Comparison of ENCODE assay signal across 8 cellular contexts in genomic region chr17:5437721-5438317, GRCh38. TPM values are rescaled to one million over a fixed set of nuclear protein-coding genes. Genes with fewer than 3 reads are reported as not detected.
DNase-seq lines count a peak whose midpoint lies in the region; ATAC-seq and TF ChIP-seq lines count a peak whose summit lies in the region.

No MANE protein-coding gene starts in this region.

- peak; percentile 30 for DNase-seq in AG20443 (ENCODE audit: low spot score)
- peak; percentile 13 for DNase-seq in LHCN-M2 (ENCODE audit: low read depth)
- peak; percentile 43 for DNase-seq in choroid plexus epithelial cell (ENCODE audit: low read depth)
- DNase-seq in caudate nucleus (lab: John Stamatoyannopoulos, UW): no peak
- DNase-seq in activated gamma-delta T cell treated with Interleukin-2 at 50 U/mL for 16 hours: no peak
- no peak for DNase-seq in NCI-H345 treated with DMSO at 0.1 percent for 48 hours (lab: John Stamatoyannopoulos, UW; ENCODE audit: unreplicated experiment)

- no peak for ATAC-seq in GM21360 (IDR thresholded peaks at IDR 0.05; ENCODE audit: unreplicated experiment)

- no peaks in the 10 kb centered on the region for H3K27me3 ChIP-seq in muscle layer of duodenum (ENCODE audit: low read depth, low read length)

- TF ChIP-seq CTCF in choroid plexus epithelial cell (conservative IDR thresholded peaks at IDR 0.05; ENCODE audit: low read depth, low read length): no peak

- H3K4me3 ChIP-seq in choroid plexus epithelial cell (ENCODE audit: low read depth, low read length) (peak overlapping the region; percentile 83), muscle layer of duodenum (ENCODE audit: low read depth in 1 of 2, low read length in 2 of 2) (peak overlapping the region; percentile 95)

- H3K36me3 ChIP-seq in muscle layer of duodenum (ENCODE audit: control insufficient read depth in 1 of 2, insufficient read depth in 2 of 2, low read length in 2 of 2): peaks cover 35 to 41% of the 10 kb centered on the region in 2 donors

- peak overlapping the region; percentile 87 for H3K27ac ChIP-seq in muscle layer of duodenum (ENCODE audit: low read length)
- no peak overlapping the region for H3K27ac ChIP-seq in caudate nucleus (ENCODE audit: low read depth, low read length)

- no peaks in the 10 kb centered on the region for H3K9me3 ChIP-seq in muscle layer of duodenum (ENCODE audit: control insufficient read depth in 1 of 2, low read length in 2 of 2)

- H3K4me1 ChIP-seq in muscle layer of duodenum (ENCODE audit: control insufficient read depth in 1 of 2, insufficient read depth in 2 of 2, low read length in 2 of 2): peaks cover 0 to 20% of the 10 kb centered on the region in 2 donors

RNA-seq across cellular contexts. Expression of gene C1QBP, which starts 1.1 kb away (rescaled TPM):
- total RNA-seq in LHCN-M2 (2014; rRNA removed): 268 and 297 TPM in 2 replicates
- polyA plus RNA-seq in LHCN-M2 (2012): 161 TPM

RNA-seq across cellular contexts. Expression of gene RPAIN, which starts 17.8 kb away (rescaled TPM):
- 29.4 and 32.1 TPM in 2 replicates for total RNA-seq in LHCN-M2 (2014; rRNA removed)
- 23.7 TPM for polyA plus RNA-seq in LHCN-M2 (2012)

RNA-seq across cellular contexts. Expression of gene NUP88, which starts 18.4 kb away (rescaled TPM):
- total RNA-seq in LHCN-M2 (2014; rRNA removed): 108 and 109 TPM in 2 replicates
- 59.7 TPM for polyA plus RNA-seq in LHCN-M2 (2012)

RNA-seq across cellular contexts. Expression of gene DHX33, which starts 31.0 kb away (rescaled TPM):
- 10.2 and 10.6 TPM in 2 replicates for total RNA-seq in LHCN-M2 (2014; rRNA removed)
- 6.1 TPM for polyA plus RNA-seq in LHCN-M2 (2012)

RNA-seq across cellular contexts. Expression of gene DERL2, which starts 48.2 kb away (rescaled TPM):
- total RNA-seq in LHCN-M2 (2014; rRNA removed): 52.5 and 70.2 TPM in 2 replicates
- 88.1 TPM for polyA plus RNA-seq in LHCN-M2 (2012)

Comparison
In these comparisons a context has a peak if more than half of its experiments do, and no peak if none do; other contexts are left out.
1. DNase-seq: peak in AG20443 (single experiment), LHCN-M2 (single experiment) and choroid plexus epithelial cell (single experiment); none in caudate nucleus (0 of 61), activated gamma-delta T cell treated with Interleukin-2 at 50 U/mL for 16 hours (single experiment) and NCI-H345 treated with DMSO at 0.1 percent for 48 hours (single experiment).